Comparison of ENCODE assay signal across 33 cellular contexts in the genomic region with DNA sequence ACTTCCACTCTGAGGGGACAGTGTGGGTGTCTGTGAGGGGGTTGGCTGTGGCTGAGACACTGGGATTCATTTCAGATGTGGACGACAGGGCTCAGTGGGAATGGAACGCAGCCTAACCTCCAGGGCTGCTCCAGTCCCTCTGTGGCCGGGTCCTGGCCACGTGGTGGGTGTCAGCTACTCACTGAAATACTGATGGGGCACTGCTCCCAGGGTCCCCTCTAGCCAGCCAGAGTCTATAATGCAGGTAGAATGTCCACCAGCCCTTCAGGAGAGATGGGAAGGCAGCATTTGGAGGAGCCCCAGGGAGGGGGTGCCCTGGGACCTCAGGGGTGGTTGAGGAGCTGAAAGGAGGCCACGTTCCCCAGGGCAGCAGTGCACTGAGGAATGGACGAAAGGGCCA.
"Had no signal": no experiment of that assay in that cellular context is flagged by ENCODE, and none has a peak within 500 bp of the region (broad histone marks: within the 10 kb centered on the region; RNA-seq: fewer than 3 reads in every experiment).

No MANE protein-coding gene starts in this region.

- H3K27me3 Mint-ChIP-seq: activated T-helper 17 cell treated with anti-CD3 and anti-CD28 coated beads, Interleukin-2, amount 50 U/mL, for 72 hours had no signal

- DNase-seq: activated B cell treated with CpG ODN at 0.5 μM for 24 hours; activated CD4-positive, alpha-beta memory T cell treated with anti-CD3 and anti-CD28 coated beads for 36 hours; activated CD4-positive, alpha-beta T cell treated with anti-CD3 and anti-CD28 coated beads for 4 hours; activated CD4-positive, alpha-beta T cell treated with anti-CD3 and anti-CD28 coated beads, Interleukin-2, amount 10 ng/mL, durations not matched to agents 24 days and 14 days; activated CD4-positive, alpha-beta T cell treated with anti-CD3 and anti-CD28 coated beads, Interleukin-2, amount 50 U/mL, for 1 hour; activated CD4-positive, alpha-beta T cell treated with anti-CD3 and anti-CD28 coated beads, Interleukin-2, amount 50 U/mL, for 4 hours; activated CD4-positive, CD25-positive, alpha-beta regulatory T cell treated with anti-CD3 and anti-CD28 coated beads, Interleukin-2, amount 50 U/mL, for 72 hours; activated CD8-positive, alpha-beta memory T cell treated with anti-CD3 and anti-CD28 coated beads, Interleukin-2, amount 50 U/mL, for 4 hours; activated CD8-positive, alpha-beta T cell treated with anti-CD3 and anti-CD28 coated beads for 36 hours; activated effector memory CD4-positive, alpha-beta T cell treated with anti-CD3 and anti-CD28 coated beads, Interleukin-2, amount 50 U/mL, for 16 hours; activated gamma-delta T cell treated with Interleukin-2 at 50 U/mL for 16 hours; activated naive CD4-positive, alpha-beta T cell; activated naive CD4-positive, alpha-beta T cell treated with anti-CD3 and anti-CD28 coated beads for 36 hours; activated naive CD4-positive, alpha-beta T cell treated with anti-CD3 and anti-CD28 coated beads, Interleukin-2, amount 50 U/mL, for 16 hours; activated naive CD8-positive, alpha-beta T cell treated with anti-CD3 and anti-CD28 coated beads for 36 hours; activated T-cell treated with anti-CD3 and anti-CD28 coated beads for 4 hours; activated T-cell treated with anti-CD3 and anti-CD28 coated beads, Interleukin-2, amount 50 U/mL, for 1 hour; activated T-cell treated with anti-CD3 and anti-CD28 coated beads, Interleukin-2, amount 50 U/mL, for 4 hours; activated T-cell treated with anti-CD3 and anti-CD28 coated beads, Interleukin-2, amount 50 U/mL, for 72 hours; adrenal gland; amniotic stem cell; aorta; body of pancreas; brain microvascular endothelial cell; central memory CD4-positive, alpha-beta T cell; cerebellar nuclear complex; T-cell; T-helper 17 cell had no signal

- H3K4me1 Mint-ChIP-seq: activated B cell treated with CpG ODN at 0.5 μM for 24 hours; activated naive CD8-positive, alpha-beta T cell treated with anti-CD3 and anti-CD28 coated beads for 36 hours had no signal

- H3K27me3 ChIP-seq: adrenal gland, body of pancreas, breast epithelium had no signal

- ATAC-seq: activated CD8-positive, alpha-beta T cell treated with anti-CD3 and anti-CD28 coated beads for 36 hours; activated naive CD4-positive, alpha-beta T cell treated with anti-CD3 and anti-CD28 coated beads, Interleukin-2, amount 50 U/mL, for 72 hours; activated T-cell treated with anti-CD3 and anti-CD28 coated beads, Interleukin-2, amount 50 U/mL, for 4 hours; activated T-cell treated with anti-CD3 and anti-CD28 coated beads, Interleukin-2, amount 50 U/mL, for 72 hours; activated T-helper 17 cell treated with anti-CD3 and anti-CD28 coated beads, Interleukin-2, amount 50 U/mL, for 72 hours; body of pancreas; T-cell; T-helper 17 cell had no signal

- H3K4me3 ChIP-seq: adrenal gland, body of pancreas, breast epithelium had no signal

- H3K27ac Mint-ChIP-seq: activated B cell treated with CpG ODN at 0.5 μM for 24 hours; activated CD4-positive, alpha-beta memory T cell treated with anti-CD3 and anti-CD28 coated beads for 36 hours; activated CD4-positive, alpha-beta T cell treated with anti-CD3 and anti-CD28 coated beads, Interleukin-2, amount 10 ng/mL, durations not matched to agents 24 days and 14 days; activated CD8-positive, alpha-beta T cell treated with anti-CD3 and anti-CD28 coated beads for 36 hours; activated naive CD4-positive, alpha-beta T cell treated with anti-CD3 and anti-CD28 coated beads for 36 hours; activated naive CD4-positive, alpha-beta T cell treated with anti-CD3 and anti-CD28 coated beads, Interleukin-2, amount 50 U/mL, for 72 hours; activated naive CD8-positive, alpha-beta T cell treated with anti-CD3 and anti-CD28 coated beads for 36 hours; activated T-cell treated with anti-CD3 and anti-CD28 coated beads, Interleukin-2, amount 50 U/mL, for 72 hours; activated T-helper 1 cell treated with anti-CD3 and anti-CD28 coated beads, Interleukin-12 subunit alpha, Interleukin-12 subunit beta, Interleukin-2, Interleukin-4 antibody, amounts not matched to agents 30 ng/mL and 10 ng/mL and 1 ng/mL, durations not matched to agents 14 hours and 24 hours and 36 hours; activated T-helper 17 cell treated with anti-CD3 and anti-CD28 coated beads, Interleukin-2, amount 50 U/mL, for 72 hours; T-cell; T-helper 17 cell had no signal

- H3K36me3 ChIP-seq: adrenal gland, brain microvascular endothelial cell, breast epithelium had no signal

- H3K4me1 ChIP-seq: adrenal gland, body of pancreas, breast epithelium had no signal

- H3K36me3 Mint-ChIP-seq: activated CD4-positive, alpha-beta memory T cell treated with anti-CD3 and anti-CD28 coated beads for 36 hours; activated naive CD4-positive, alpha-beta T cell treated with anti-CD3 and anti-CD28 coated beads, Interleukin-2, amount 50 U/mL, for 72 hours; activated naive CD8-positive, alpha-beta T cell treated with anti-CD3 and anti-CD28 coated beads for 36 hours; T-cell had no signal

- H3K9me3 ChIP-seq: adrenal gland, body of pancreas, breast epithelium had no signal

- H3K9me3 Mint-ChIP-seq: activated B cell treated with CpG ODN at 0.5 μM for 24 hours; activated CD4-positive, alpha-beta memory T cell treated with anti-CD3 and anti-CD28 coated beads for 36 hours; activated CD4-positive, alpha-beta T cell treated with anti-CD3 and anti-CD28 coated beads, Interleukin-2, amount 10 ng/mL, durations not matched to agents 24 days and 14 days; activated CD8-positive, alpha-beta T cell treated with anti-CD3 and anti-CD28 coated beads for 36 hours; activated naive CD4-positive, alpha-beta T cell treated with anti-CD3 and anti-CD28 coated beads for 36 hours; activated naive CD4-positive, alpha-beta T cell treated with anti-CD3 and anti-CD28 coated beads, Interleukin-2, amount 50 U/mL, for 72 hours; activated naive CD8-positive, alpha-beta T cell treated with anti-CD3 and anti-CD28 coated beads for 36 hours; activated T-cell treated with anti-CD3 and anti-CD28 coated beads, Interleukin-2, amount 50 U/mL, for 4 hours; activated T-cell treated with anti-CD3 and anti-CD28 coated beads, Interleukin-2, amount 50 U/mL, for 72 hours; activated T-helper 1 cell treated with anti-CD3 and anti-CD28 coated beads, Interleukin-12 subunit alpha, Interleukin-12 subunit beta, Interleukin-2, Interleukin-4 antibody, amounts not matched to agents 30 ng/mL and 10 ng/mL and 1 ng/mL, durations not matched to agents 14 hours and 24 hours and 36 hours; activated T-helper 17 cell treated with anti-CD3 and anti-CD28 coated beads, Interleukin-2, amount 50 U/mL, for 72 hours; T-cell had no signal

- H3K4me3 Mint-ChIP-seq: activated B cell treated with CpG ODN at 0.5 μM for 24 hours; activated CD4-positive, alpha-beta memory T cell treated with anti-CD3 and anti-CD28 coated beads for 36 hours; activated CD4-positive, alpha-beta T cell treated with anti-CD3 and anti-CD28 coated beads, Interleukin-2, amount 10 ng/mL, durations not matched to agents 24 days and 14 days; activated CD8-positive, alpha-beta T cell treated with anti-CD3 and anti-CD28 coated beads for 36 hours; activated naive CD4-positive, alpha-beta T cell treated with anti-CD3 and anti-CD28 coated beads for 36 hours; activated naive CD8-positive, alpha-beta T cell treated with anti-CD3 and anti-CD28 coated beads for 36 hours; activated T-cell treated with anti-CD3 and anti-CD28 coated beads, Interleukin-2, amount 50 U/mL, for 4 hours; activated T-cell treated with anti-CD3 and anti-CD28 coated beads, Interleukin-2, amount 50 U/mL, for 72 hours; activated T-helper 1 cell treated with anti-CD3 and anti-CD28 coated beads, Interleukin-12 subunit alpha, Interleukin-12 subunit beta, Interleukin-2, Interleukin-4 antibody, amounts not matched to agents 30 ng/mL and 10 ng/mL and 1 ng/mL, durations not matched to agents 14 hours and 24 hours and 36 hours; activated T-helper 17 cell treated with anti-CD3 and anti-CD28 coated beads, Interleukin-2, amount 50 U/mL, for 72 hours; T-cell; T-helper 17 cell had no signal

- H3K27ac ChIP-seq: adrenal gland, body of pancreas, brain microvascular endothelial cell, breast epithelium, VCaP had no signal
